Comparison of ENCODE assay signal across 9 cellular contexts in genomic region chr5:177362871-177363507, GRCh38. TPM values are rescaled to one million over a fixed set of nuclear protein-coding genes. Genes with fewer than 3 reads are reported as not detected.
DNase-seq lines count a peak whose midpoint lies in the region; ATAC-seq, FAIRE-seq and TF ChIP-seq lines count a peak whose summit lies in the region.
"Had no signal": no experiment of that assay in that cellular context is flagged by ENCODE, and none has a peak within 500 bp of the region (broad histone marks: within the 10 kb centered on the region; RNA-seq: fewer than 3 reads in every experiment).

No MANE protein-coding gene starts in this region.

- peak overlapping the region; percentile 79 for H3K4me3 Mint-ChIP-seq in natural killer cell treated with Interleukin-12 subunit alpha and Interleukin-12 subunit beta and Interleukin-15 and Interleukin-18, amount 100 ng/mL, for 72 hours

- peak overlapping the region; percentile 47 to 72 for H3K27ac Mint-ChIP-seq in natural killer cell treated with Interleukin-12 subunit alpha and Interleukin-12 subunit beta and Interleukin-15 and Interleukin-18, amount 100 ng/mL, for 72 hours

- H3K27ac ChIP-seq in esophagus (ENCODE audit: low read depth in 2 of 2, low read length in 1 of 2), result peak overlapping the region; percentile 83 to 84
- peak overlapping the region; percentile 86 for H3K27ac ChIP-seq in suprapubic skin

- FAIRE-seq in D721Med (lab: Jason Lieb, UNC), result no peak

- TF ChIP-seq EP300 in suprapubic skin (IDR thresholded peaks at IDR 0.05), result no peak

- H3K9me3 ChIP-seq in esophagus (ENCODE audit: control insufficient read depth in 2 of 2, insufficient read depth in 1 of 2, low read depth in 1 of 2, low read length in 1 of 2), result no peaks in the 10 kb centered on the region
- no peaks in the 10 kb centered on the region for H3K9me3 ChIP-seq in suprapubic skin

- H3K4me1 ChIP-seq in esophagus (ENCODE audit: control insufficient read depth in 2 of 2, insufficient read depth in 2 of 2, low read length in 1 of 2) (peaks cover 0 to 14% of the 10 kb centered on the region in 2 donors), suprapubic skin (peaks cover 64% of the 10 kb centered on the region)

- H3K27me3 ChIP-seq in esophagus (ENCODE audit: control insufficient read depth in 1 of 2, insufficient read depth in 2 of 2, low read length in 2 of 2) (no peaks in the 10 kb centered on the region), suprapubic skin (no peaks in the 10 kb centered on the region)

- WGBS in esophagus, 2 donors, result 2 to 3% methylated on average over 38 to 49 of the region's 49 CpGs
- 0% methylated on average over 21 of the region's 49 CpGs for WGBS in suprapubic skin

- TF ChIP-seq POLR2A in suprapubic skin (IDR thresholded peaks at IDR 0.05), result no peak

- peak; percentile 70 to 87 for ATAC-seq in natural killer cell treated with Interleukin-12 subunit alpha and Interleukin-12 subunit beta and Interleukin-15 and Interleukin-18, amount 100 ng/mL, for 72 hours
- no peak for ATAC-seq in GM21526 (IDR thresholded peaks at IDR 0.05; ENCODE audit: low FRiP score, unreplicated experiment)

- no peaks in the 10 kb centered on the region for H3K36me3 ChIP-seq in esophagus (ENCODE audit: control insufficient read depth in 2 of 2, insufficient read depth in 2 of 2, low read length in 1 of 2)
- no peaks in the 10 kb centered on the region for H3K36me3 ChIP-seq in suprapubic skin

- DNase-seq in D721Med (ENCODE audit: insufficient read length, low spot score) (peak; percentile 81), HFF-Myc (ENCODE audit: extremely low read depth, low read depth) (peak; percentile 14), NCI-H526 treated with DMSO at 0.1 percent for 48 hours (lab: John Stamatoyannopoulos, UW) (peak; percentile 17), activated T-cell treated with anti-CD3 and anti-CD28 coated beads for 24 hours (ENCODE audit: low read depth) (peak; percentile 55), suprapubic skin (ENCODE audit: low spot score in 2 of 2) (peak in 1 of 2 donors; percentile 76)
- DNase-seq in natural killer cell treated with Interleukin-12 subunit alpha and Interleukin-12 subunit beta and Interleukin-15 and Interleukin-18, amount 100 ng/mL, for 72 hours (ENCODE audit: low spot score), result peak; percentile 89

- no peaks in the 10 kb centered on the region for H3K36me3 Mint-ChIP-seq in natural killer cell treated with Interleukin-12 subunit alpha and Interleukin-12 subunit beta and Interleukin-15 and Interleukin-18, amount 100 ng/mL, for 72 hours

- TF ChIP-seq CTCF in D721Med (IDR thresholded peaks at IDR 0.05; ENCODE audit: insufficient read depth, missing control alignments) (no peak), HFF-Myc (IDR thresholded peaks at IDR 0.05; ENCODE audit: low read depth, low read length, missing control alignments) (no peak), suprapubic skin (IDR thresholded peaks at IDR 0.05) (no peak)

- H3K4me1 Mint-ChIP-seq in natural killer cell treated with Interleukin-12 subunit alpha and Interleukin-12 subunit beta and Interleukin-15 and Interleukin-18, amount 100 ng/mL, for 72 hours (ENCODE audit: low read depth in 2 of 2), result peaks cover 54% of the 10 kb centered on the region in 2 donors

- peak overlapping the region; percentile 29 for H3K4me3 ChIP-seq in HFF-Myc (replicated peaks; ENCODE audit: low read depth, low read length)
- peak overlapping the region; percentile 49 to 58 for H3K4me3 ChIP-seq in esophagus (ENCODE audit: low read depth in 1 of 2, low read length in 2 of 2)
- peak overlapping the region; percentile 54 for H3K4me3 ChIP-seq in suprapubic skin

- H3K9me3 Mint-ChIP-seq in natural killer cell treated with Interleukin-12 subunit alpha and Interleukin-12 subunit beta and Interleukin-15 and Interleukin-18, amount 100 ng/mL, for 72 hours, result no peaks in the 10 kb centered on the region

- H3K27me3 Mint-ChIP-seq in natural killer cell treated with Interleukin-12 subunit alpha and Interleukin-12 subunit beta and Interleukin-15 and Interleukin-18, amount 100 ng/mL, for 72 hours, result no peaks in the 10 kb centered on the region

RNA-seq across cellular contexts. Expression of gene RGS14, which starts 5.3 kb away (rescaled TPM):
- 10 to 100 TPM; 49.7 to 74.5 TPM for polyA plus RNA-seq in esophagus
- total RNA-seq in natural killer cell treated with Interleukin-12 subunit alpha and Interleukin-12 subunit beta and Interleukin-15 and Interleukin-18, amount 100 ng/mL, for 72 hours, result 10 to 100 TPM; 26.5 to 45.4 TPM
- 10 to 100 TPM; 38.5 to 85.9 (median 68.8) TPM for total RNA-seq in suprapubic skin

RNA-seq across cellular contexts. Expression of gene LMAN2, which starts 11.5 kb away (rescaled TPM):
- 100 to 1,000 TPM in 1 of 2 donors, 10 to 100 TPM in 1; 84.0 to 190 TPM for polyA plus RNA-seq in esophagus
- 100 to 1,000 TPM; 136 to 150 TPM for total RNA-seq in natural killer cell treated with Interleukin-12 subunit alpha and Interleukin-12 subunit beta and Interleukin-15 and Interleukin-18, amount 100 ng/mL, for 72 hours
- total RNA-seq in suprapubic skin, result 100 to 1,000 TPM; 119 to 191 (median 160) TPM

RNA-seq across cellular contexts. Expression of gene SLC34A1, which starts 21.2 kb away (rescaled TPM):
- polyA plus RNA-seq in esophagus, result under 1 TPM; 0.13 to 0.49 TPM
- not detected for total RNA-seq in natural killer cell treated with Interleukin-12 subunit alpha and Interleukin-12 subunit beta and Interleukin-15 and Interleukin-18, amount 100 ng/mL, for 72 hours
- total RNA-seq in suprapubic skin, result under 1 TPM in 1 of 4 donors, not detected in 3; 0.29 TPM

RNA-seq across cellular contexts. Expression of gene PFN3, which starts 37.5 kb away (rescaled TPM):
- polyA plus RNA-seq in esophagus, result under 1 TPM in 1 of 2 donors, not detected in 1; 0.21 TPM
- total RNA-seq in natural killer cell treated with Interleukin-12 subunit alpha and Interleukin-12 subunit beta and Interleukin-15 and Interleukin-18, amount 100 ng/mL, for 72 hours, result not detected
- total RNA-seq in suprapubic skin, result not detected
- total RNA-seq: M059J had no signal

RNA-seq across cellular contexts. Expression of gene F12, which starts 46.4 kb away (rescaled TPM):
- 10 to 100 TPM; 18.1 to 33.5 TPM for polyA plus RNA-seq in esophagus
- total RNA-seq in natural killer cell treated with Interleukin-12 subunit alpha and Interleukin-12 subunit beta and Interleukin-15 and Interleukin-18, amount 100 ng/mL, for 72 hours, result under 1 TPM in 1 of 2 donors, not detected in 1; 0.45 TPM
- 10 to 100 TPM in 1 of 4 donors, 1 to 10 TPM in 3; 2.3 to 18.4 (median 7.1) TPM for total RNA-seq in suprapubic skin
